In the genomic region with DNA sequence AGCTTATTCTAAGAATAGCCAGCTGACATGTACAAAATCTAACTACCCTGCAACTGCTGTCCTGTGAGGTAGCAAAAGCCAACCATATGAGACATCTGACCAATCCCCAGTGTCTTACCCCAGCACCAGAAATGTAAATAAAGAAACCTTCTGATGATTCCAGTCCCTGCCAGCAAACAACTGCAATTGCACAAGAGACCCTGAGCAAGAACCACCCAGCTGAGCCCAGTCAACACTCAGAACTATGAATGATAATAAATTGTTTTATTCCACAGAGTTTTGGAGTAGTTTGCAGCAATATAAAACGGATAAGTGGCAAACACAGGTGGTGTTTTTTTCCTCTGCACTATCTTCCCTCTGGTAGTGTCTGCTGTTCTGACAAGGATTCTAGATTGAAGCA, we compare ENCODE assay signal across 27 cellular contexts.
"Had no signal": no experiment of that assay in that cellular context is flagged by ENCODE, and none has a peak within 500 bp of the region (broad histone marks: within the 10 kb centered on the region; RNA-seq: fewer than 3 reads in every experiment).

No MANE protein-coding gene starts in this region.

- DNase-seq: colonic mucosa; cortex of kidney; dermis blood vessel endothelial cell; dorsolateral prefrontal cortex; effector CD4-positive, alpha-beta T cell; effector CD8-positive, alpha-beta T cell; effector memory CD4-positive, alpha-beta T cell; effector memory CD8-positive, alpha-beta T cell; esophagus squamous epithelium; foreskin fibroblast; foreskin keratinocyte; foreskin melanocyte; gastrocnemius medialis; glutamatergic neuron; head of caudate nucleus; heart left ventricle; heart right ventricle had no signal

- H3K27ac Mint-ChIP-seq: dendritic cell treated with granulocyte-macrophage colony-stimulating factor and Interleukin-4, amounts not matched to agents 40 ng/mL and 50 ng/mL, for 4 days; effector memory CD8-positive, alpha-beta T cell; endodermal cell had no signal

- ATAC-seq: effector memory CD8-positive, alpha-beta T cell; esophagus mucosa; foreskin keratinocyte; gastrocnemius medialis; gastroesophageal sphincter; heart left ventricle; heart right ventricle had no signal

- H3K27ac ChIP-seq: colonic mucosa, coronary artery, dorsolateral prefrontal cortex, epithelial cell of prostate, esophagus squamous epithelium, foreskin keratinocyte, gastrocnemius medialis, gastroesophageal sphincter, heart left ventricle, heart right ventricle had no signal

- H3K9me3 Mint-ChIP-seq: endodermal cell had no signal

- H3K4me3 Mint-ChIP-seq: dendritic cell treated with granulocyte-macrophage colony-stimulating factor and Interleukin-4, amounts not matched to agents 40 ng/mL and 50 ng/mL, for 4 days; effector memory CD8-positive, alpha-beta T cell; endodermal cell had no signal

- H3K27me3 ChIP-seq: colonic mucosa, esophagus squamous epithelium, foreskin keratinocyte, gastrocnemius medialis had no signal

- H3K36me3 ChIP-seq: colonic mucosa, esophagus squamous epithelium, gastrocnemius medialis, gastroesophageal sphincter, heart left ventricle, heart right ventricle had no signal

- H3K4me3 ChIP-seq: colonic mucosa, coronary artery, dorsolateral prefrontal cortex, esophagus squamous epithelium, gastrocnemius medialis, gastroesophageal sphincter, heart left ventricle, heart right ventricle had no signal

- H3K4me1 ChIP-seq: esophagus squamous epithelium, foreskin keratinocyte, gastrocnemius medialis, gastroesophageal sphincter, heart left ventricle, heart right ventricle had no signal

- H3K9me3 ChIP-seq: colonic mucosa, esophagus squamous epithelium, gastrocnemius medialis had no signal

- FAIRE-seq: colon, endometrium, endothelial cell of umbilical vein, frontal cortex had no signal

- H3K27me3 Mint-ChIP-seq: dendritic cell treated with granulocyte-macrophage colony-stimulating factor and Interleukin-4, amounts not matched to agents 40 ng/mL and 50 ng/mL, for 4 days had no signal
